In the genomic region with DNA sequence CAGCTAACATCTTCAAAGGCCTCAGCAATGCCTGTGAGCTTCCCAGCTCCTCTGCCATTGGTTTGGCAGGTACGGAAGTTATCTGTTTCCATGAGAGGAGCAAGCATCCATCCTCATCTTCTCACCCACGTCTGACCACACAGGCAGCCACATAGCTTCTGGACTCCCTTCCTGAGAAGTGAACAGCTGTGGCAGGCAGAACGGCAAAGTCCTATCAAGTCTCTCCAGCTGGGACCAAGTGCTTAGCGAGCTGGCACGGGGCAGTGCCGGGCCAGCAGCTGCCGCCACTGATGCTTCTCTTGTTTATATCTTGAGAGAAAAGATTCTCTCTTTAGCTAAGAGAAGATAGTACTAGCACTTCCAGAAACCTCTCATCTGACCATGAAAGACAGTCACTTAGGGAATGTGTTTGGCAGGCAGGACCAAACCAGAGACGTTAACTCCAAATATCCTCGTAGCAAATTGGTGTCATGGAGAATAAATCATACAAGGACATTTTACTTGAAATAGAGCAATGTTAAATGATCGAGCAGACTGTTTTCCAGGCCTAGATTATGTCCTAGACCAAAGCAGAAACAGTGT, we compare ENCODE assay signal across 31 cellular contexts. TPM values are rescaled to one million over a fixed set of nuclear protein-coding genes. Genes with fewer than 3 reads are reported as not detected.
DNase-seq lines count a peak whose midpoint lies in the region; ATAC-seq, FAIRE-seq and TF ChIP-seq lines count a peak whose summit lies in the region.
"Had no signal": no experiment of that assay in that cellular context is flagged by ENCODE, and none has a peak within 500 bp of the region (broad histone marks: within the 10 kb centered on the region; RNA-seq: fewer than 3 reads in every experiment).

No MANE protein-coding gene starts in this region.

- H3K4me1 ChIP-seq in body of pancreas, result no peaks in the 10 kb centered on the region
- H3K4me1 ChIP-seq in left ventricle myocardium inferior, result peaks cover 82% of the 10 kb centered on the region
- no peaks in the 10 kb centered on the region for H3K4me1 ChIP-seq in pancreas
- H3K4me1 ChIP-seq: breast epithelium had no signal

- DNase-seq in DMS 273 (lab: John Stamatoyannopoulos, UW; ENCODE audit: unreplicated experiment) (peak; percentile 84), body of pancreas (peak; percentile 44 to 70 (median 56)), left ventricle myocardium inferior (peak; percentile 33), pancreas (peak in 5 of 6 donors; percentile 23 to 66 (median 61)), T-helper 9 cell (no peak), NCI-H146 treated with DMSO at 0.1 percent for 48 hours (lab: John Stamatoyannopoulos, UW; ENCODE audit: unreplicated experiment) (no peak)
- no peak for DNase-seq in activated T-helper 2 cell treated with anti-CD3 and anti-CD28 coated beads, Interferon-gamma antibody, Interleukin-2, Interleukin-4, amounts not matched to agents 10 μg/mL and 5 μg/mL and 100 μg/mL, durations not matched to agents 14 hours and 24 hours and 36 hours (ENCODE audit: low spot score)
- DNase-seq: activated CD4-positive, alpha-beta T cell treated with anti-CD3 and anti-CD28 coated beads for 1 hour; activated CD8-positive, alpha-beta T cell treated with anti-CD3 and anti-CD28 coated beads, Interleukin-2, amount 10 ng/mL, durations not matched to agents 7 days and 5 days; amniotic stem cell; DND-41; effector CD8-positive, alpha-beta T cell; GF-D8; glutamatergic neuron; HCEC 1CT; Karpas-422; naive B cell; NCI-H1417 treated with DMSO at 0.1 percent for 48 hours; NCI-H446 treated with DMSO at 0.1 percent for 48 hours; small intestine; stimulated activated naive CD4-positive, alpha-beta T cell treated with Interleukin-2 at 50 U/mL for 16 hours; T-helper 2 cell had no signal

- intact Hi-C loops in body of pancreas (cut with DNase I), result no loop called here
- intact Hi-C loops in left ventricle myocardium inferior (cut with micrococcal nuclease), result no loop called here
- intact Hi-C loops in pancreas (cut with DNase I), result no loop called here
- intact Hi-C loops in activated T-helper 2 cell treated with anti-CD3 and anti-CD28 coated beads, Interferon-gamma antibody, Interleukin-2, Interleukin-4, amounts not matched to agents 10 μg/mL and 5 μg/mL and 100 μg/mL, durations not matched to agents 14 hours and 24 hours and 36 hours (cut with micrococcal nuclease), result no loop called here

- no peaks in the 10 kb centered on the region for H3K4me1 Mint-ChIP-seq in activated T-helper 2 cell treated with anti-CD3 and anti-CD28 coated beads, Interferon-gamma antibody, Interleukin-2, Interleukin-4, amounts not matched to agents 10 μg/mL and 5 μg/mL and 100 μg/mL, durations not matched to agents 14 hours and 24 hours and 36 hours (ENCODE audit: low read depth)
- H3K4me1 Mint-ChIP-seq: activated naive CD4-positive, alpha-beta T cell treated with anti-CD3 and anti-CD28 coated beads, Interleukin-2, amount 50 U/mL, for 24 hours; naive B cell had no signal

- no peak overlapping the region for H3K4me3 Mint-ChIP-seq in activated T-helper 2 cell treated with anti-CD3 and anti-CD28 coated beads, Interferon-gamma antibody, Interleukin-2, Interleukin-4, amounts not matched to agents 10 μg/mL and 5 μg/mL and 100 μg/mL, durations not matched to agents 14 hours and 24 hours and 36 hours (ENCODE audit: low read depth)
- H3K4me3 Mint-ChIP-seq: activated CD8-positive, alpha-beta T cell treated with anti-CD3 and anti-CD28 coated beads, Interleukin-2, amount 10 ng/mL, durations not matched to agents 7 days and 5 days; activated naive CD4-positive, alpha-beta T cell treated with anti-CD3 and anti-CD28 coated beads, Interleukin-2, amount 50 U/mL, for 24 hours; naive B cell had no signal

- no peak for TF ChIP-seq POLR2A in body of pancreas (IDR thresholded peaks at IDR 0.05)

- H3K36me3 ChIP-seq in body of pancreas (replicated peaks in 1 of 2; ENCODE audit: insufficient read depth in 1 of 2, low read depth in 2 of 2) (no peaks in the 10 kb centered on the region), left ventricle myocardium inferior (peaks cover 1% of the 10 kb centered on the region), pancreas (peaks cover 0 to 3% (median 0%) of the 10 kb centered on the region in 3 donors)
- H3K36me3 ChIP-seq: breast epithelium had no signal

- no peaks in the 10 kb centered on the region for H3K36me3 Mint-ChIP-seq in activated T-helper 2 cell treated with anti-CD3 and anti-CD28 coated beads, Interferon-gamma antibody, Interleukin-2, Interleukin-4, amounts not matched to agents 10 μg/mL and 5 μg/mL and 100 μg/mL, durations not matched to agents 14 hours and 24 hours and 36 hours (ENCODE audit: low read depth)
- H3K36me3 Mint-ChIP-seq: activated naive CD4-positive, alpha-beta T cell treated with anti-CD3 and anti-CD28 coated beads, Interleukin-2, amount 50 U/mL, for 24 hours; naive B cell had no signal

- no peaks in the 10 kb centered on the region for H3K9me3 Mint-ChIP-seq in activated T-helper 2 cell treated with anti-CD3 and anti-CD28 coated beads, Interferon-gamma antibody, Interleukin-2, Interleukin-4, amounts not matched to agents 10 μg/mL and 5 μg/mL and 100 μg/mL, durations not matched to agents 14 hours and 24 hours and 36 hours
- H3K9me3 Mint-ChIP-seq: activated naive CD4-positive, alpha-beta T cell treated with anti-CD3 and anti-CD28 coated beads, Interleukin-2, amount 50 U/mL, for 24 hours; naive B cell had no signal

- ATAC-seq in body of pancreas (peak; percentile 67), pancreas (peak; percentile 75 to 88 (median 83)), HG03457 (IDR thresholded peaks at IDR 0.05; ENCODE audit: unreplicated experiment) (no peak)
- ATAC-seq: activated CD8-positive, alpha-beta T cell treated with anti-CD3 and anti-CD28 coated beads, Interleukin-2, amount 10 ng/mL, durations not matched to agents 7 days and 5 days; HepG2 had no signal

- WGBS in body of pancreas, 2 donors, result 26 to 43% methylated on average over 9 to 10 of the region's 10 CpGs
- WGBS in pancreas, 2 donors, result 47 to 55% methylated on average over 10 of the region's 10 CpGs

- H3K27ac Mint-ChIP-seq in activated T-helper 2 cell treated with anti-CD3 and anti-CD28 coated beads, Interferon-gamma antibody, Interleukin-2, Interleukin-4, amounts not matched to agents 10 μg/mL and 5 μg/mL and 100 μg/mL, durations not matched to agents 14 hours and 24 hours and 36 hours, result no peak overlapping the region
- H3K27ac Mint-ChIP-seq: activated CD8-positive, alpha-beta T cell treated with anti-CD3 and anti-CD28 coated beads, Interleukin-2, amount 10 ng/mL, durations not matched to agents 7 days and 5 days; activated naive CD4-positive, alpha-beta T cell treated with anti-CD3 and anti-CD28 coated beads, Interleukin-2, amount 50 U/mL, for 24 hours had no signal

- H3K9me3 ChIP-seq in body of pancreas (no peaks in the 10 kb centered on the region), left ventricle myocardium inferior (replicated peaks) (no peaks in the 10 kb centered on the region), pancreas (no peaks in the 10 kb centered on the region)
- H3K9me3 ChIP-seq: breast epithelium, suprapubic skin had no signal

- H3K27me3 ChIP-seq in body of pancreas (no peaks in the 10 kb centered on the region), left ventricle myocardium inferior (ENCODE audit: low read depth) (no peaks in the 10 kb centered on the region), pancreas (no peaks in the 10 kb centered on the region)
- H3K27me3 ChIP-seq: breast epithelium, suprapubic skin had no signal

- H3K27ac ChIP-seq in body of pancreas (no peak overlapping the region), left ventricle myocardium inferior (replicated peaks) (peak overlapping the region; percentile 91), pancreas (no peak overlapping the region)
- H3K27ac ChIP-seq: breast epithelium, suprapubic skin had no signal

- no peak for FAIRE-seq in pancreas (lab: Jason Lieb, UNC)
- FAIRE-seq: A204.1, HepG2, islet of Langerhans, small intestine had no signal

- no peak for TF ChIP-seq CTCF in body of pancreas (IDR thresholded peaks at IDR 0.05)
- TF ChIP-seq CTCF in left ventricle myocardium inferior (IDR thresholded peaks at IDR 0.05; ENCODE audit: borderline replicate concordance), result no peak
- TF ChIP-seq CTCF in pancreas (IDR thresholded peaks at IDR 0.05), result no peak

- H3K27me3 Mint-ChIP-seq in activated T-helper 2 cell treated with anti-CD3 and anti-CD28 coated beads, Interferon-gamma antibody, Interleukin-2, Interleukin-4, amounts not matched to agents 10 μg/mL and 5 μg/mL and 100 μg/mL, durations not matched to agents 14 hours and 24 hours and 36 hours (ENCODE audit: low read depth), result peaks cover 6% of the 10 kb centered on the region

- H3K4me3 ChIP-seq in body of pancreas (no peak overlapping the region), left ventricle myocardium inferior (peak overlapping the region; percentile 45), pancreas (no peak overlapping the region)
- H3K4me3 ChIP-seq: breast epithelium, suprapubic skin had no signal

RNA-seq across cellular contexts. Expression of a gene that starts 37.1 kb away (rescaled TPM):
- not detected for total RNA-seq in body of pancreas
- total RNA-seq in left ventricle myocardium inferior, result 0.49 TPM
- total RNA-seq in pancreas, result under 1 TPM in 4 of 6 donors, not detected in 2; 0.31 to 0.69 (median 0.46) TPM
- polyA plus RNA-seq in pancreas, result under 1 TPM; 0.61 to 0.87 TPM
- total RNA-seq in activated T-helper 2 cell treated with anti-CD3 and anti-CD28 coated beads, Interferon-gamma antibody, Interleukin-2, Interleukin-4, amounts not matched to agents 10 μg/mL and 5 μg/mL and 100 μg/mL, durations not matched to agents 14 hours and 24 hours and 36 hours, result 0.71 and 0.74 TPM in 2 replicates
- total RNA-seq: breast epithelium, epithelial cell of proximal tubule, HepG2, liver, suprapubic skin had no signal

Comparison
In these comparisons a context has a peak if more than half of its experiments do, and no peak if none do; other contexts are left out.
1. DNase-seq: peak in DMS 273 (single experiment), body of pancreas (4 of 4), left ventricle myocardium inferior (single experiment) and pancreas (5 of 6); none in T-helper 9 cell (single experiment), NCI-H146 treated with DMSO at 0.1 percent for 48 hours (single experiment) and activated T-helper 2 cell treated with anti-CD3 and anti-CD28 coated beads, Interferon-gamma antibody, Interleukin-2, Interleukin-4, amounts not matched to agents 10 μg/mL and 5 μg/mL and 100 μg/mL, durations not matched to agents 14 hours and 24 hours and 36 hours (single experiment).